In the genomic region with DNA sequence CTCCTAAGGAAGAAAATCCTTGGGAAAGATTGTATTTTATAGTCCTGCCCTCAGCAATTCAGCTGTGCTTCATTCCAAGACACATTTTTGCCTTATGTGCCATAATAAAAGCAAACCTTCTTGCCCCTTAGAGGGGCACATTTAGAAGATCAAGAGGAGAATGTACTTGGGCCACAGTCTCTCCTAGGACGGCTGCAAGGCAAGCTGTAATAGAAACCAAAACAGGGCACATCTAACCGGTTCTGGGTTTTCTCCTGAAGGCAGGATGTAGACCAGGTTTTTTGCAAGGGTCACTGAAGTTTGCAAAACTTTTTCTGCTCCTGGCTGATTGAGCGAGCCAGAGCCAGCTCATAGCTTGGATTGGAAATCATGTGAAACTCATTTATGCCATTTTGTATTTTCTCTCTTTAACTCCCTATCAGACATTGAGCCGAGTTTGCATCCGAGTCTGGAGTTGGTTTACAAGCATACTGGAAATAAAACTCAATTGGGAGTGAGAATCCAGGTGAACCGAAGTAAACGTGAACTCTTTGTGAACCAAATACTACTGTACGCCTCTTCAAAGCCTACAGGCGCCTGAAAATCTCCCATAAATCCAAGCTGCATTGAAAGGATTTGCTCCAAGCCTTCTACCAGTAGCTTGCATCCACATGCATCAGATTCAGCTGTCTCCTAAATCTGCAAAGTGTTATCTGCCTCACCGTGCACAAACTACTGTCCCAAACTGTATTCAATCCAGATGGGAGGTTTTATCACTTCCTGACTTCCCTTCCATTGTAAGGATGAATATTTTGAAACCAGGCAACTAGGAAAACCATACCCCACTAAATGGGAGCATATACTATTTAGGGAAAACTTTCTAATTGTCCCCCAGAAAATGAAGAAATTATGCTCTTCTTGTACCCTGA, we compare ENCODE assay signal across 14 cellular contexts.
DNase-seq lines count a peak whose midpoint lies in the region; ATAC-seq, FAIRE-seq and TF ChIP-seq lines count a peak whose summit lies in the region.
"Had no signal": no experiment of that assay in that cellular context is flagged by ENCODE, and none has a peak within 500 bp of the region (broad histone marks: within the 10 kb centered on the region; RNA-seq: fewer than 3 reads in every experiment).

No MANE protein-coding gene starts in this region.

- ATAC-seq in thoracic aorta (ENCODE audit: insufficient number of reproducible peaks, low FRiP score, low read depth) = no peak
- no peak for ATAC-seq in stimulated activated naive CD8-positive, alpha-beta T cell treated with anti-CD3 and anti-CD28 coated beads, Interleukin-15, Interleukin-2, amounts not matched to agents 100 U/mL and 50 U/mL, for 24 hours
- ATAC-seq: gastrocnemius medialis; left lobe of liver; stimulated activated effector memory CD8-positive, alpha-beta T cell treated with anti-CD3 and anti-CD28 coated beads, Interleukin-12 subunit alpha, Interleukin-12 subunit beta, amount 100 ng/mL, for 72 hours had no signal

- H3K27ac ChIP-seq in brain microvascular endothelial cell (peak overlapping the region; percentile 1), keratinocyte (ENCODE audit: control insufficient read depth, insufficient read depth, low read length) (peak overlapping the region; percentile 88), thoracic aorta (peak overlapping the region; percentile 40 to 76), WERI-Rb-1 (no peak overlapping the region)

- dilution Hi-C loops in keratinocyte (cut with MboI; ENCODE audit: extremely low pct_ligation_motif_present, low sequenced_read_pairs) = no loop called here

- in situ Hi-C loops in brain microvascular endothelial cell (cut with HindIII; ENCODE audit: low pct_ligation_motif_present, low sequenced_read_pairs) = no loop called here

- no peaks in the 10 kb centered on the region for H3K9me1 ChIP-seq in keratinocyte (ENCODE audit: control insufficient read depth, extremely low read depth, insufficient read depth, low read length)

- no peaks in the 10 kb centered on the region for H4K20me1 ChIP-seq in keratinocyte (ENCODE audit: control insufficient read depth, extremely low read depth, insufficient read depth, low read length)

- no peak for FAIRE-seq in keratinocyte (lab: Jason Lieb, UNC)
- FAIRE-seq: GM12891 had no signal

- no peaks in the 10 kb centered on the region for H3K79me2 ChIP-seq in keratinocyte (ENCODE audit: control insufficient read depth, insufficient read depth, low read length)

- H3K36me3 ChIP-seq in brain microvascular endothelial cell (replicated peaks) (no peaks in the 10 kb centered on the region), keratinocyte (ENCODE audit: control insufficient read depth in 2 of 2, extremely low read depth in 1 of 2, insufficient read depth in 2 of 2, low read length in 2 of 2) (no peaks in the 10 kb centered on the region), thoracic aorta (no peaks in the 10 kb centered on the region), WERI-Rb-1 (no peaks in the 10 kb centered on the region)
- H3K36me3 ChIP-seq: gastrocnemius medialis had no signal

- H3K27me3 ChIP-seq in brain microvascular endothelial cell (replicated peaks) (no peaks in the 10 kb centered on the region), keratinocyte (ENCODE audit: control insufficient read depth, extremely low read depth, insufficient read depth, low read length) (no peaks in the 10 kb centered on the region), thoracic aorta (replicated peaks; ENCODE audit: insufficient read depth) (no peaks in the 10 kb centered on the region), WERI-Rb-1 (ENCODE audit: insufficient read depth, low read depth, severe bottlenecking) (no peaks in the 10 kb centered on the region)

- H3K4me2 ChIP-seq in keratinocyte (ENCODE audit: control insufficient read depth, extremely low read depth, insufficient read depth, low read depth, low read length) = peak overlapping the region; percentile 72

- TF ChIP-seq CTCF in HFF-Myc (IDR thresholded peaks at IDR 0.05; ENCODE audit: low read depth, low read length, missing control alignments) (no peak), brain microvascular endothelial cell (IDR thresholded peaks at IDR 0.05; ENCODE audit: low read depth, low read length, missing control alignments) (no peak), keratinocyte (optimal IDR thresholded peaks at IDR 0.05 in 1 of 3, IDR thresholded peaks at IDR 0.05 in 1 of 3, conservative IDR thresholded peaks at IDR 0.05 in 1 of 3; ENCODE audit: extremely low read depth in 1 of 3, insufficient read depth in 2 of 3, low read length in 3 of 3) (no peak), thoracic aorta (IDR thresholded peaks at IDR 0.05) (no peak), WERI-Rb-1 (IDR thresholded peaks at IDR 0.05; ENCODE audit: low read depth, low read length) (no peak)

- H3K9me3 ChIP-seq in keratinocyte (ENCODE audit: control insufficient read depth, low read depth, low read length) = no peaks in the 10 kb centered on the region
- no peaks in the 10 kb centered on the region for H3K9me3 ChIP-seq in thoracic aorta
- H3K9me3 ChIP-seq in WERI-Rb-1 (ENCODE audit: severe bottlenecking) = no peaks in the 10 kb centered on the region
- H3K9me3 ChIP-seq: gastrocnemius medialis had no signal

- DNase-seq in HFF-Myc (ENCODE audit: extremely low read depth, low read depth) (peak; percentile 84), brain microvascular endothelial cell (peak; percentile 11), keratinocyte (ENCODE audit: low read depth, low spot score) (no peak), thoracic aorta (ENCODE audit: low spot score) (no peak), NCI-H1694 (lab: John Stamatoyannopoulos, UW) (no peak), WERI-Rb-1 (no peak), cortex of kidney (lab: John Stamatoyannopoulos, UW) (no peak)
- no peak for DNase-seq in stimulated activated naive CD8-positive, alpha-beta T cell treated with anti-CD3 and anti-CD28 coated beads, Interleukin-15, Interleukin-2, amounts not matched to agents 100 U/mL and 50 U/mL, for 24 hours
- DNase-seq: activated CD4-positive, alpha-beta T cell treated with anti-CD3 and anti-CD28 coated beads, Interleukin-2, amount 10 ng/mL, durations not matched to agents 24 days and 14 days; gastrocnemius medialis; NCI-H1436 treated with DMSO at 0.1 percent for 48 hours had no signal

- H3K9ac ChIP-seq in keratinocyte (ENCODE audit: control insufficient read depth, extremely low read depth, insufficient read depth, low read length) = peak overlapping the region; percentile 56

- peaks cover 82% of the 10 kb centered on the region for H3K4me1 ChIP-seq in keratinocyte (ENCODE audit: control insufficient read depth, extremely low read depth, insufficient read depth, low read length)
- peaks cover 28 to 45% of the 10 kb centered on the region in 2 donors for H3K4me1 ChIP-seq in thoracic aorta (ENCODE audit: control insufficient read depth in 1 of 2, low read depth in 2 of 2)

- H3K4me3 ChIP-seq in HFF-Myc (replicated peaks; ENCODE audit: low read depth, low read length) (peak overlapping the region; percentile 21), brain microvascular endothelial cell (ENCODE audit: low read depth, low read length) (no peak overlapping the region), keratinocyte (ENCODE audit: control insufficient read depth in 2 of 3, extremely low read depth in 1 of 3, insufficient read depth in 2 of 3, low read depth in 1 of 3, low read length in 3 of 3) (peak overlapping the region in 2 of 3 experiments; percentile 21 to 38), thoracic aorta (peak overlapping the region; percentile 37), WERI-Rb-1 (ENCODE audit: low read depth, low read length) (no peak overlapping the region)
- H3K4me3 ChIP-seq: gastrocnemius medialis had no signal

- H2AFZ ChIP-seq in keratinocyte (ENCODE audit: control insufficient read depth, low read length) = peak overlapping the region; percentile 83

Comparison
In these comparisons a context has a peak if more than half of its experiments do, and no peak if none do; other contexts are left out.
1. DNase-seq: peak in HFF-Myc (single experiment) and brain microvascular endothelial cell (single experiment); none in keratinocyte (single experiment), thoracic aorta (single experiment), stimulated activated naive CD8-positive, alpha-beta T cell treated with anti-CD3 and anti-CD28 coated beads, Interleukin-15, Interleukin-2, amounts not matched to agents 100 U/mL and 50 U/mL, for 24 hours (single experiment), NCI-H1694 (single experiment), WERI-Rb-1 (single experiment) and cortex of kidney (single experiment).
2. H3K4me3 ChIP-seq: peak in HFF-Myc (single experiment), keratinocyte (2 of 3) and thoracic aorta (single experiment); none in brain microvascular endothelial cell (single experiment) and WERI-Rb-1 (single experiment).